ENCODE assay signal across 14 cellular contexts in the genomic region with DNA sequence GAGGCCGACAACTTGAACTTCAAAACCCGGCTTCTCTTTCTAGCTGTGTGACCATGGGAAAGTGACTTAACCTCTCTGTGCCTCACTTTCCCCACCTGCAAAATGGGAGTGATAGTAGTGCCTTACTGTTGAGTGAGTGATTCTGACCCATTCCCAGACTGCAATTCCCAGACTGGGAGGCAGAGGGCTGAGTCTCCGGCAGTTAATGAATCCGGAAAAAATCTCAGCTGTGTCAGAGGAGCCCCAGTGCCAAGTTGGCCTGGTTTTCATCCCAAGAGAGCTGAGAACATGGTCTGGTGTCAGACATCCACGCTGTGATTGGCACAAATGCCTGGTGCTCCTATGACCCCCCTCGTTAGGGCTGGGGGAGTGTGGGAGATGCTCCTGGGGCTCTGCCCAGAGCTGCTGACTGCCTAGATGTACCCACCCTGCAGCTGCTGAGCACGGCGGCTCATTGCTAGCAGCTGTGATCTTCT. TPM values are rescaled to one million over a fixed set of nuclear protein-coding genes. Genes with fewer than 3 reads are reported as not detected.
DNase-seq lines count a peak whose midpoint lies in the region; ATAC-seq and TF ChIP-seq lines count a peak whose summit lies in the region.
"Had no signal": no experiment of that assay in that cellular context is flagged by ENCODE, and none has a peak within 500 bp of the region (broad histone marks: within the 10 kb centered on the region; RNA-seq: fewer than 3 reads in every experiment).

No MANE protein-coding gene starts in this region.

- intact Hi-C loops in Right ventricle myocardium superior (cut with DNase I) (no loop called here), cardiac septum (cut with DNase I) (no loop called here), left lung (cut with DNase I) (no loop called here), aorta (cut with DNase I) (no loop called here)

- H3K27ac ChIP-seq in left lung (no peak overlapping the region), aorta (ENCODE audit: low read depth in 1 of 2, low read length in 2 of 2) (no peak overlapping the region)
- H3K27ac ChIP-seq: BLaER1, gastrocnemius medialis, sigmoid colon, SJCRH30 had no signal

- H3K27ac Mint-ChIP-seq in chondrocyte (ENCODE audit: unreplicated experiment), result no peak overlapping the region

- no peaks in the 10 kb centered on the region for H3K36me3 ChIP-seq in left lung
- H3K36me3 ChIP-seq in aorta (ENCODE audit: control insufficient read depth in 1 of 2, insufficient read depth in 2 of 2, low read length in 1 of 2), result no peaks in the 10 kb centered on the region
- H3K36me3 ChIP-seq: BLaER1, gastrocnemius medialis, sigmoid colon, SJCRH30 had no signal

- DNase-seq in Right ventricle myocardium superior (peak; percentile 71), cardiac septum (ENCODE audit: low spot score) (no peak), chondrocyte (ENCODE audit: low spot score) (no peak), left lung (no peak), aorta (peak in 1 of 2 donors; percentile 62), NCI-H146 (lab: John Stamatoyannopoulos, UW) (no peak), GOT3 (lab: John Stamatoyannopoulos, UW) (no peak)
- DNase-seq: activated T-cell treated with anti-CD3 and anti-CD28 coated beads, Interleukin-2, amount 50 U/mL, for 4 hours; sigmoid colon; stimulated activated naive CD4-positive, alpha-beta T cell treated with Interleukin-2 at 50 U/mL for 16 hours had no signal

- H3K4me3 ChIP-seq in left lung (no peak overlapping the region), aorta (ENCODE audit: low read length in 2 of 2) (no peak overlapping the region)
- H3K4me3 ChIP-seq: BLaER1, gastrocnemius medialis, sigmoid colon, SJCRH30 had no signal

- peak; percentile 53 for ATAC-seq in Right ventricle myocardium superior (ENCODE audit: poor library complexity)
- peak; percentile 38 for ATAC-seq in left lung
- peak; percentile 50 for ATAC-seq in aorta (ENCODE audit: low FRiP score)
- no peak for ATAC-seq in GM21529 (IDR thresholded peaks at IDR 0.05; ENCODE audit: unreplicated experiment)
- ATAC-seq: activated T-cell treated with anti-CD3 and anti-CD28 coated beads, Interleukin-2, amount 50 U/mL, for 4 hours had no signal

- peaks cover 11% of the 10 kb centered on the region for H3K4me1 Mint-ChIP-seq in chondrocyte (ENCODE audit: low read depth)

- TF ChIP-seq CTCF in chondrocyte (IDR thresholded peaks at IDR 0.05) (peak; percentile 73), left lung (IDR thresholded peaks at IDR 0.05) (peak in 1 of 2 donors; percentile 18)

- no peaks in the 10 kb centered on the region for H3K27me3 Mint-ChIP-seq in chondrocyte (ENCODE audit: low read depth)

- H3K9me3 ChIP-seq in left lung, result no peaks in the 10 kb centered on the region
- no peaks in the 10 kb centered on the region for H3K9me3 ChIP-seq in aorta (ENCODE audit: control insufficient read depth, low read length)
- H3K9me3 ChIP-seq: BLaER1, gastrocnemius medialis, sigmoid colon, SJCRH30 had no signal

- no peaks in the 10 kb centered on the region for H3K9me3 Mint-ChIP-seq in chondrocyte (ENCODE audit: low read depth)
- H3K9me3 Mint-ChIP-seq: activated T-cell treated with anti-CD3 and anti-CD28 coated beads, Interleukin-2, amount 50 U/mL, for 4 hours had no signal

- H3K27me3 ChIP-seq in left lung (no peaks in the 10 kb centered on the region), aorta (ENCODE audit: control insufficient read depth in 1 of 2, insufficient read depth in 2 of 2, low read length in 1 of 2) (no peaks in the 10 kb centered on the region)
- H3K27me3 ChIP-seq: BLaER1, gastrocnemius medialis, sigmoid colon, SJCRH30 had no signal

- H3K4me3 Mint-ChIP-seq in chondrocyte (ENCODE audit: unreplicated experiment), result no peak overlapping the region
- H3K4me3 Mint-ChIP-seq: activated T-cell treated with anti-CD3 and anti-CD28 coated beads, Interleukin-2, amount 50 U/mL, for 4 hours had no signal

- H3K4me1 ChIP-seq in left lung (no peaks in the 10 kb centered on the region), aorta (ENCODE audit: control insufficient read depth in 1 of 2, insufficient read depth in 2 of 2, low read length in 2 of 2) (no peaks in the 10 kb centered on the region)
- H3K4me1 ChIP-seq: gastrocnemius medialis, sigmoid colon, SJCRH30 had no signal

- no peaks in the 10 kb centered on the region for H3K36me3 Mint-ChIP-seq in chondrocyte (ENCODE audit: low read depth)

- WGBS in aorta, 2 donors, result 14 to 21% methylated on average over 8 of the region's 8 CpGs

RNA-seq across cellular contexts. Expression of a gene that starts 50.0 kb away (rescaled TPM):
- total RNA-seq in Right ventricle myocardium superior, result 92.5 TPM
- total RNA-seq in cardiac septum, result 93.5 TPM
- 64.5 to 78.4 TPM (median 65.5 TPM) in 3 replicates for total RNA-seq in chondrocyte
- 10 to 100 TPM; 57.5 to 67.2 TPM for total RNA-seq in left lung
- 10 to 100 TPM; 45.5 to 45.8 TPM for total RNA-seq in aorta
- polyA plus RNA-seq in aorta, result 100 to 1,000 TPM; 102 to 154 TPM

RNA-seq across cellular contexts. Expression of a gene that starts 51.2 kb away (rescaled TPM):
- 2.2 TPM for total RNA-seq in Right ventricle myocardium superior
- total RNA-seq in cardiac septum, result 4.1 TPM
- 51.0 to 68.8 TPM (median 67.9 TPM) in 3 replicates for total RNA-seq in chondrocyte
- 10 to 100 TPM in 1 of 2 donors, 1 to 10 TPM in 1; 7.6 to 10.4 TPM for total RNA-seq in left lung
- total RNA-seq in aorta, result 1 to 10 TPM; 3.9 to 4.8 TPM
- polyA plus RNA-seq in aorta, result 10 to 100 TPM; 13.5 to 14.5 TPM

RNA-seq across cellular contexts. Expression of a gene that starts 57.4 kb away (rescaled TPM):
- 595 TPM for total RNA-seq in Right ventricle myocardium superior
- 422 TPM for total RNA-seq in cardiac septum
- total RNA-seq in chondrocyte, result 265 to 294 TPM (median 265 TPM) in 3 replicates
- total RNA-seq in left lung, result 100 to 1,000 TPM; 260 to 301 TPM
- total RNA-seq in aorta, result 100 to 1,000 TPM; 207 to 220 TPM
- polyA plus RNA-seq in aorta, result 1,000 to 10,000 TPM in 1 of 2 donors, 100 to 1,000 TPM in 1; 603 to 1,147 TPM
